In the genomic region with DNA sequence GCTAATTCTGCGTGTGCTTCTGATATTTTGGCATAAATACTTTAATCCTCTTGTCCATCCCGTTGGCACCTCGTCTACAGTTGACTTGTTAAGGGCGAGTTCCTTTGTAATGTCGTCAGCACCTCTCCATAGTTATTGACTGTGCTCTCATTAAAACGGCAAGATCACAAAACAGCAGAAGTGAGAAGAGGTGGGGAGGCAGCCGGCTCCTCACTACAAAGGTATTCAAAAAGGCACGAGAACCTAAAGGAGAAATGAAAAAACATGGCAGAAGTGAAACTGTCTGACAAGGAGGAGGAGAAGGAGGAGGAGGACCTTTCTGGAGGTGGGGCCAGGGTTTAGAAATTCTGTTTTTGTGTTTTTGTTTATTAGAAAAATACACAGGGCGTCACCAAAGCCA, we compare ENCODE assay signal across 10 cellular contexts.
DNase-seq lines count a peak whose midpoint lies in the region; ATAC-seq and TF ChIP-seq lines count a peak whose summit lies in the region.
"Had no signal": no experiment of that assay in that cellular context is flagged by ENCODE, and none has a peak within 500 bp of the region (broad histone marks: within the 10 kb centered on the region; RNA-seq: fewer than 3 reads in every experiment).

No MANE protein-coding gene starts in this region.

- no peak overlapping the region for H3K9ac ChIP-seq in OCI-LY1 (ENCODE audit: low read length)

- H3K4me3 ChIP-seq in DOHH2 (ENCODE audit: low read length) (peak overlapping the region; percentile 49), OCI-LY1 (ENCODE audit: low read depth, low read length, poor library complexity, severe bottlenecking) (no peak overlapping the region)

- no peaks in the 10 kb centered on the region for H3K9me3 ChIP-seq in DOHH2 (ENCODE audit: control insufficient read depth, insufficient read depth, low read length)
- H3K9me3 ChIP-seq in OCI-LY1 (ENCODE audit: low read length): no peaks in the 10 kb centered on the region

- 0 out of 2 replicates have a peak overlapping the region, but pooled peaks have one; percentile 24 for H2AFZ ChIP-seq in OCI-LY1 (ENCODE audit: low read length)

- H3K36me3 Mint-ChIP-seq in stimulated activated effector memory CD8-positive, alpha-beta T cell treated with anti-CD3 and anti-CD28 coated beads, Interleukin-12 subunit alpha, Interleukin-12 subunit beta, amount 100 ng/mL, for 72 hours: no peaks in the 10 kb centered on the region

- H3K4me1 Mint-ChIP-seq in stimulated activated effector memory CD8-positive, alpha-beta T cell treated with anti-CD3 and anti-CD28 coated beads, Interleukin-12 subunit alpha, Interleukin-12 subunit beta, amount 100 ng/mL, for 72 hours: no peaks in the 10 kb centered on the region

- no peaks in the 10 kb centered on the region for H3K9me3 Mint-ChIP-seq in stimulated activated effector memory CD8-positive, alpha-beta T cell treated with anti-CD3 and anti-CD28 coated beads, Interleukin-12 subunit alpha, Interleukin-12 subunit beta, amount 100 ng/mL, for 72 hours

- H3K27me3 ChIP-seq in DOHH2 (ENCODE audit: control insufficient read depth, low read length) (no peaks in the 10 kb centered on the region), OCI-LY1 (ENCODE audit: insufficient read depth, low read length) (no peaks in the 10 kb centered on the region)

- no peak for DNase-seq in stimulated activated effector memory CD8-positive, alpha-beta T cell treated with anti-CD3 and anti-CD28 coated beads, Interleukin-12 subunit alpha, Interleukin-12 subunit beta, amount 100 ng/mL, for 72 hours (ENCODE audit: low spot score in 2 of 2)
- no peak for DNase-seq in AML-193 (lab: John Stamatoyannopoulos, UW)
- DNase-seq in NCI-H2107 treated with DMSO at 0.1 percent for 48 hours (lab: John Stamatoyannopoulos, UW; ENCODE audit: unreplicated experiment): no peak
- no peak for DNase-seq in DMS53 (lab: John Stamatoyannopoulos, UW)
- DNase-seq: activated naive CD4-positive, alpha-beta T cell; NCI-H1694 had no signal

- H3K27ac ChIP-seq in DOHH2 (ENCODE audit: low read depth, low read length): peak overlapping the region; percentile 76
- no peak overlapping the region for H3K27ac ChIP-seq in OCI-LY1 (ENCODE audit: low read depth, low read length, poor library complexity, severe bottlenecking)

- H4K20me1 ChIP-seq in DOHH2 (ENCODE audit: control insufficient read depth, insufficient read depth, low read depth, low read length) (no peaks in the 10 kb centered on the region), OCI-LY1 (ENCODE audit: insufficient read depth, low read length) (no peaks in the 10 kb centered on the region)

- H3F3A ChIP-seq in DOHH2 (ENCODE audit: control insufficient read depth, insufficient read depth): peaks cover 37% of the 10 kb centered on the region
- H3F3A ChIP-seq in OCI-LY1 (ENCODE audit: insufficient read depth, low read length): no peaks in the 10 kb centered on the region

- H3K4me2 ChIP-seq in DOHH2 (ENCODE audit: low read length): peak overlapping the region; percentile 74
- H3K4me2 ChIP-seq in OCI-LY1 (ENCODE audit: low read length): peak overlapping the region; percentile 46

- H3K4me1 ChIP-seq in DOHH2 (ENCODE audit: control insufficient read depth, low read length) (peaks cover 81% of the 10 kb centered on the region), OCI-LY1 (ENCODE audit: insufficient read depth, low read length, severe bottlenecking) (peaks cover 31% of the 10 kb centered on the region)

- no peak overlapping the region for H3K27ac Mint-ChIP-seq in stimulated activated effector memory CD8-positive, alpha-beta T cell treated with anti-CD3 and anti-CD28 coated beads, Interleukin-12 subunit alpha, Interleukin-12 subunit beta, amount 100 ng/mL, for 72 hours

- ATAC-seq in GM19397 (IDR thresholded peaks at IDR 0.05; ENCODE audit: unreplicated experiment) (peak; percentile 72), HG02973 (IDR thresholded peaks at IDR 0.05; ENCODE audit: unreplicated experiment) (peak; percentile 80)
- no peak for ATAC-seq in stimulated activated effector memory CD8-positive, alpha-beta T cell treated with anti-CD3 and anti-CD28 coated beads, Interleukin-12 subunit alpha, Interleukin-12 subunit beta, amount 100 ng/mL, for 72 hours

- H3K9me2 ChIP-seq in DOHH2 (replicated peaks; ENCODE audit: control insufficient read depth, low read length): no peaks in the 10 kb centered on the region
- H3K9me2 ChIP-seq in OCI-LY1 (ENCODE audit: low read depth, low read length): no peaks in the 10 kb centered on the region

- H3K4me3 Mint-ChIP-seq in stimulated activated effector memory CD8-positive, alpha-beta T cell treated with anti-CD3 and anti-CD28 coated beads, Interleukin-12 subunit alpha, Interleukin-12 subunit beta, amount 100 ng/mL, for 72 hours: no peak overlapping the region

- H3K36me3 ChIP-seq in DOHH2 (ENCODE audit: control insufficient read depth, low read length) (no peaks in the 10 kb centered on the region; the same call in 1 of the 2 replicates), OCI-LY1 (ENCODE audit: insufficient read depth, low read length) (no peaks in the 10 kb centered on the region)

- TF ChIP-seq CTCF in DOHH2 (IDR thresholded peaks at IDR 0.05; ENCODE audit: low read depth, low read length, poor library complexity, severe bottlenecking) (no peak), OCI-LY1 (IDR thresholded peaks at IDR 0.05; ENCODE audit: low read length) (no peak)

- no peaks in the 10 kb centered on the region for H3K79me2 ChIP-seq in DOHH2 (ENCODE audit: control insufficient read depth, low read length)
- H3K79me2 ChIP-seq in OCI-LY1 (ENCODE audit: insufficient read depth, low read length): no peaks in the 10 kb centered on the region
